1 cellular context compared by ENCODE assay signal in genomic region chr11:32118025-32118974, GRCh38.
TF ChIP-seq lines count a peak whose summit lies in the region.

No MANE protein-coding gene starts in this region.

TF ChIP-seq in A549, 52 proteins besides CTCF, POLR2A, EP300 and RAD21 (continued from another document):
- TF ChIP-seq MYC (IDR thresholded peaks at IDR 0.05; ENCODE audit: borderline replicate concordance, low read length), result no peak
- no peak for TF ChIP-seq FOSB (CRISPR knock-in tag; IDR thresholded peaks at IDR 0.05)
- 0 out of 4 replicates have a peak, but pooled peaks of 1 of the 2 experiments have one; percentile 18 for TF ChIP-seq CEBPB (IDR thresholded peaks at IDR 0.05)
- TF ChIP-seq PHF8 (IDR thresholded peaks at IDR 0.05; ENCODE audit: borderline replicate concordance, low read depth), result no peak
